Comparison of ENCODE assay signal across 25 cellular contexts in genomic region chr17:54466875-54467274, GRCh38.
"Had no signal": no experiment of that assay in that cellular context is flagged by ENCODE, and none has a peak within 500 bp of the region (broad histone marks: within the 10 kb centered on the region; RNA-seq: fewer than 3 reads in every experiment).

No MANE protein-coding gene starts in this region.

- H3K4me3 ChIP-seq: neural progenitor cell, ovary, psoas muscle, skin epidermis, stomach, thoracic aorta, thyroid gland, tibial nerve, upper lobe of left lung, vagina had no signal

- H3K4me2 ChIP-seq: neural progenitor cell had no signal

- H3K79me2 ChIP-seq: parathyroid adenoma had no signal

- H3K27me3 ChIP-seq: neural progenitor cell, ovary, stomach, thyroid gland, tibial nerve, upper lobe of left lung, vagina had no signal

- H3K9ac ChIP-seq: neural progenitor cell, parathyroid adenoma had no signal

- DNase-seq: natural killer cell; occipital lobe; ovary; posterior cingulate gyrus; psoas muscle; right cardiac atrium; stimulated activated CD4-positive, alpha-beta T cell treated with anti-CD3 and anti-CD28 coated beads, Interleukin-15, amount 100 ng/mL, for 24 hours; stimulated activated CD4-positive, alpha-beta T cell treated with anti-CD3 and anti-CD28 coated beads, Interleukin-2, amount 100 ng/mL, for 24 hours; stimulated activated CD4-positive, alpha-beta T cell treated with anti-CD3 and anti-CD28 coated beads, Interleukin-2, amount 100 ng/mL, for 48 hours; stimulated activated CD4-positive, alpha-beta T cell treated with anti-CD3 and anti-CD28 coated beads, Interleukin-4, amount 100 ng/mL, for 24 hours; stimulated activated naive B cell treated with anti-CD40 and anti-IgM and Interleukin-4, amounts not matched to agents 10 μg/mL and 1 μg/mL and 100 μg/mL, for 72 hours; stimulated activated naive CD4-positive, alpha-beta T cell treated with Interleukin-2 at 50 U/mL for 16 hours; stomach; thyroid gland; trophoblast cell; upper lobe of left lung had no signal

- FAIRE-seq: urothelium cell line had no signal

- H3K4me1 ChIP-seq: neural progenitor cell, parathyroid adenoma, psoas muscle, stomach, thyroid gland, tibial nerve, upper lobe of left lung, vagina had no signal

- H3K9me3 ChIP-seq: ovary, psoas muscle, thoracic aorta, thyroid gland, tibial nerve, vagina had no signal

- H2AFZ ChIP-seq: neural progenitor cell, parathyroid adenoma had no signal

- ATAC-seq: natural killer cell; psoas muscle; right cardiac atrium; sciatic nerve; stimulated activated effector memory CD8-positive, alpha-beta T cell treated with anti-CD3 and anti-CD28 coated beads, Interleukin-12 subunit alpha, Interleukin-12 subunit beta, amount 100 ng/mL, for 72 hours; stimulated activated naive B cell treated with anti-CD40 and anti-IgM and Interleukin-4, amounts not matched to agents 10 μg/mL and 1 μg/mL and 100 μg/mL, for 72 hours had no signal

- H3K36me3 ChIP-seq: neural progenitor cell, ovary, stomach, thoracic aorta, thyroid gland, tibial nerve, upper lobe of left lung, vagina had no signal

- H3K27ac ChIP-seq: neural progenitor cell, ovary, parathyroid adenoma, psoas muscle, skin epidermis, stomach, thoracic aorta, thyroid gland, tibial nerve, upper lobe of left lung, vagina had no signal
